31 cellular contexts compared by ENCODE assay signal in the genomic region with DNA sequence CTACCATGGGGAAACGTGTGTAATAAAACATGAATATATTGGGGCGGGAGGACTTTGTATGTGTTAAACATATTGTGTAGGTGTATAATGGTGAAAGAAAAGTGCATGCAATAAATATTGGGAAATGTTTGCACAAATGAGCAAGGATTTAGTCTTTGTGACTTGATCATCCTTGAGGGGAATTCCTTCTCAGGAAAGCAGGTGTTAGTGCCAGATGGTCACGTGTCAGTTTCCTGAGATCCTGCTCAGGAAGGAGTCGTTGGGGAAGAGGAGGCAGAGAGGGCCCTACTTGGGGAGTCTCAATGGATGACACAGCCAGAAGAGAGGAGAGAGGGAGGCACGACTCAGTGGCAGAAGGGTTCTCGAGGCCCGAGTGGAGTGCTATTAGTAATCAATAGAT. TPM values are rescaled to one million over a fixed set of nuclear protein-coding genes. Genes with fewer than 3 reads are reported as not detected.
DNase-seq lines count a peak whose midpoint lies in the region; ATAC-seq and TF ChIP-seq lines count a peak whose summit lies in the region.
"Had no signal": no experiment of that assay in that cellular context is flagged by ENCODE, and none has a peak within 500 bp of the region (broad histone marks: within the 10 kb centered on the region; RNA-seq: fewer than 3 reads in every experiment).

No MANE protein-coding gene starts in this region.

- no peaks in the 10 kb centered on the region for H3K9me3 Mint-ChIP-seq in neural progenitor cell
- H3K9me3 Mint-ChIP-seq: effector memory CD8-positive, alpha-beta T cell; IgD-negative memory B cell; immature natural killer cell; memory B cell; neural crest cell; stimulated activated memory B cell treated with anti-CD40 and anti-IgM and Interleukin-4, amounts not matched to agents 10 μg/mL and 1 μg/mL and 100 μg/mL, for 72 hours; T-helper 2 cell treated with Interferon-gamma antibody and Interleukin-4, amounts not matched to agents 5 μg/mL and 100 μg/mL, for 36 hours had no signal

- no peak for TF ChIP-seq POLR2A in tibial nerve (IDR thresholded peaks at IDR 0.05)

- in situ Hi-C loops in mammary epithelial cell (cut with MboI; ENCODE audit: low sequenced_read_pairs in 2 of 2): no loop called here

- H3K4me2 ChIP-seq in mammary epithelial cell (ENCODE audit: insufficient read depth, low read depth, low read length) (peak overlapping the region; percentile 48), neural progenitor cell (no peak overlapping the region)

- TF ChIP-seq CTCF in mammary epithelial cell (conservative IDR thresholded peaks at IDR 0.05 in 1 of 2, IDR thresholded peaks at IDR 0.05 in 1 of 2; ENCODE audit: extremely low read depth in 1 of 2, insufficient read depth in 1 of 2, low read depth in 1 of 2, low read length in 2 of 2) (no peak), neural progenitor cell (IDR thresholded peaks at IDR 0.05) (no peak), tibial nerve (IDR thresholded peaks at IDR 0.05) (no peak)

- H3K4me1 ChIP-seq in mammary epithelial cell (ENCODE audit: insufficient read depth, low read length) (peaks cover 16% of the 10 kb centered on the region), neural progenitor cell (peaks cover 39% of the 10 kb centered on the region), tibial nerve (no peaks in the 10 kb centered on the region)
- H3K4me1 ChIP-seq: gastroesophageal sphincter had no signal

- WGBS in mammary epithelial cell (ENCODE audit: low coverage, missing lambda C conversion rate): 14% methylated on average over 7 of the region's 7 CpGs
- 85 to 86% methylated on average over 7 of the region's 7 CpGs for WGBS in tibial nerve, 2 donors

- no peak overlapping the region for H3K4me3 Mint-ChIP-seq in neural progenitor cell
- H3K4me3 Mint-ChIP-seq: activated CD8-positive, alpha-beta memory T cell treated with anti-CD3 and anti-CD28 coated beads, Interleukin-2, amount 10 ng/mL, durations not matched to agents 7 days and 5 days; effector memory CD8-positive, alpha-beta T cell; immature natural killer cell; memory B cell; neural crest cell; stimulated activated memory B cell treated with anti-CD40 and anti-IgM and Interleukin-4, amounts not matched to agents 10 μg/mL and 1 μg/mL and 100 μg/mL, for 72 hours; T-helper 2 cell treated with Interferon-gamma antibody and Interleukin-4, amounts not matched to agents 5 μg/mL and 100 μg/mL, for 36 hours had no signal

- no peaks in the 10 kb centered on the region for H3K27me3 Mint-ChIP-seq in neural progenitor cell (ENCODE audit: insufficient read depth, low read depth)
- H3K27me3 Mint-ChIP-seq: activated CD8-positive, alpha-beta memory T cell treated with anti-CD3 and anti-CD28 coated beads, Interleukin-2, amount 10 ng/mL, durations not matched to agents 7 days and 5 days; effector memory CD8-positive, alpha-beta T cell; IgD-negative memory B cell; memory B cell; stimulated activated memory B cell treated with anti-CD40 and anti-IgM and Interleukin-4, amounts not matched to agents 10 μg/mL and 1 μg/mL and 100 μg/mL, for 72 hours had no signal

- peak overlapping the region; percentile 13 for H2AFZ ChIP-seq in mammary epithelial cell (ENCODE audit: low read depth, low read length)
- no peak overlapping the region for H2AFZ ChIP-seq in neural progenitor cell (replicated peaks)

- H3K27ac ChIP-seq in mammary epithelial cell (ENCODE audit: insufficient read depth, low read depth, low read length) (no peak overlapping the region), neural progenitor cell (peak overlapping the region; percentile 61), tibial nerve (no peak overlapping the region)
- H3K27ac ChIP-seq: gastroesophageal sphincter had no signal

- no peak overlapping the region for H3K9ac ChIP-seq in mammary epithelial cell (ENCODE audit: insufficient read depth, low read length)
- H3K9ac ChIP-seq in neural progenitor cell: no peak overlapping the region

- H3K27ac Mint-ChIP-seq in neural progenitor cell: peak overlapping the region; percentile 9
- H3K27ac Mint-ChIP-seq: activated CD8-positive, alpha-beta memory T cell treated with anti-CD3 and anti-CD28 coated beads, Interleukin-2, amount 10 ng/mL, durations not matched to agents 7 days and 5 days; IgD-negative memory B cell; immature natural killer cell; memory B cell; stimulated activated memory B cell treated with anti-CD40 and anti-IgM and Interleukin-4, amounts not matched to agents 10 μg/mL and 1 μg/mL and 100 μg/mL, for 72 hours; T-helper 2 cell treated with Interferon-gamma antibody and Interleukin-4, amounts not matched to agents 5 μg/mL and 100 μg/mL, for 36 hours had no signal

- H3K36me3 ChIP-seq in mammary epithelial cell (ENCODE audit: insufficient read depth, low read length) (peaks cover 3% of the 10 kb centered on the region), neural progenitor cell (no peaks in the 10 kb centered on the region), tibial nerve (no peaks in the 10 kb centered on the region)

- H3K27me3 ChIP-seq in mammary epithelial cell (ENCODE audit: insufficient read depth, low read length) (no peaks in the 10 kb centered on the region), neural progenitor cell (no peaks in the 10 kb centered on the region), tibial nerve (no peaks in the 10 kb centered on the region)
- H3K27me3 ChIP-seq: gastroesophageal sphincter had no signal

- no peaks in the 10 kb centered on the region for H4K20me1 ChIP-seq in mammary epithelial cell (ENCODE audit: insufficient read depth, low read length)
- peaks cover 91% of the 10 kb centered on the region for H4K20me1 ChIP-seq in neural progenitor cell (ENCODE audit: low read depth)

- DNase-seq in NCI-H82 (lab: John Stamatoyannopoulos, UW) (peak; percentile 50), NCI-H82 treated with DMSO at 0.1 percent for 48 hours (lab: John Stamatoyannopoulos, UW; ENCODE audit: unreplicated experiment) (no peak), NCI-H524 treated with DMSO at 0.1 percent for 48 hours (lab: John Stamatoyannopoulos, UW) (peak; percentile 59), mammary epithelial cell (peak; percentile 34), neural progenitor cell (ENCODE audit: low spot score) (no peak), tibial nerve (ENCODE audit: low spot score in 2 of 2) (no peak)
- DNase-seq: 8988T; activated CD4-positive, alpha-beta T cell treated with anti-CD3 and anti-CD28 coated beads for 48 hours; activated CD8-positive, alpha-beta memory T cell treated with anti-CD3 and anti-CD28 coated beads, Interleukin-2, amount 10 ng/mL, durations not matched to agents 7 days and 5 days; activated naive CD4-positive, alpha-beta T cell treated with anti-CD3 and anti-CD28 coated beads, Interleukin-2, amount 50 U/mL, for 16 hours; anterior cingulate cortex; cortex of kidney; effector memory CD8-positive, alpha-beta T cell; EL; hypothalamus; immature natural killer cell; NCI-H1048; NCI-H1694; NCI-H2227 treated with DMSO at 0.1 percent for 48 hours; OCI-M1; stimulated activated CD4-positive, alpha-beta T cell treated with anti-CD3 and anti-CD28 coated beads, Interleukin-4, amount 100 ng/mL, for 24 hours had no signal

- CTCF ChIA-PET in mammary epithelial cell (lab: Charles Lee; ENCODE audit: low non-redundant PET): no interaction called here

- TF ChIP-seq EP300 in tibial nerve (IDR thresholded peaks at IDR 0.05): no peak

- intact Hi-C loops in mammary epithelial cell (cut with micrococcal nuclease): loop anchor here (2.0 kb wide), 1 partner anchor 17 kb away; no protein-coding TSS in a partner anchor

- H3K4me1 Mint-ChIP-seq in neural progenitor cell: peaks cover 71% of the 10 kb centered on the region
- H3K4me1 Mint-ChIP-seq: activated CD8-positive, alpha-beta memory T cell treated with anti-CD3 and anti-CD28 coated beads, Interleukin-2, amount 10 ng/mL, durations not matched to agents 7 days and 5 days had no signal

- H3F3A ChIP-seq in neural progenitor cell (ENCODE audit: low read depth): peaks cover 30% of the 10 kb centered on the region

- no TSS peak for BruUV-seq in mammary epithelial cell (replicated peaks; lab: Mats Ljungman, UMichigan)

- H3K36me3 Mint-ChIP-seq in neural progenitor cell: peaks cover 48% of the 10 kb centered on the region

- dilution Hi-C loops in mammary epithelial cell (cut with HindIII; ENCODE audit: low sequenced_read_pairs): no loop called here

- H3K9me3 ChIP-seq in mammary epithelial cell (replicated peaks; ENCODE audit: insufficient read depth, low read length) (no peaks in the 10 kb centered on the region), neural progenitor cell (ENCODE audit: low read depth) (no peaks in the 10 kb centered on the region), tibial nerve (no peaks in the 10 kb centered on the region)
- H3K9me3 ChIP-seq: gastroesophageal sphincter had no signal

- H3K4me3 ChIP-seq in mammary epithelial cell (replicated peaks in 1 of 3; ENCODE audit: insufficient read depth in 1 of 3, low read depth in 2 of 3, low read length in 3 of 3) (no peak overlapping the region), neural progenitor cell (no peak overlapping the region), tibial nerve (no peak overlapping the region)
- H3K4me3 ChIP-seq: gastroesophageal sphincter had no signal

- ATAC-seq in HG03432 (IDR thresholded peaks at IDR 0.05; ENCODE audit: unreplicated experiment) (no peak), GM19023 (IDR thresholded peaks at IDR 0.05; ENCODE audit: unreplicated experiment) (no peak)
- ATAC-seq: activated CD8-positive, alpha-beta memory T cell treated with anti-CD3 and anti-CD28 coated beads, Interleukin-2, amount 10 ng/mL, durations not matched to agents 7 days and 5 days; effector memory CD8-positive, alpha-beta T cell; gastroesophageal sphincter; sciatic nerve; SK-N-SH treated with all-trans-retinoic acid at 6 μM for 48 hours; stimulated activated memory B cell treated with anti-CD40 and anti-IgM and Interleukin-4, amounts not matched to agents 10 μg/mL and 1 μg/mL and 100 μg/mL, for 72 hours had no signal

- peaks cover 6% of the 10 kb centered on the region for H3K79me2 ChIP-seq in mammary epithelial cell (ENCODE audit: insufficient read depth, low read length)
- peaks cover 95% of the 10 kb centered on the region for H3K79me2 ChIP-seq in neural progenitor cell (ENCODE audit: low read depth)

RNA-seq across cellular contexts. Expression of a gene that starts 53.2 kb away (rescaled TPM):
- total RNA-seq in mammary epithelial cell (10 to 100 TPM; 56.5 to 57.0 TPM), neural progenitor cell (ENCODE audit: low replicate concordance) (92.7 and 96.9 TPM in 2 replicates), tibial nerve (10 to 100 TPM; 11.5 to 18.3 (median 14.2) TPM)
- polyA plus RNA-seq in mammary epithelial cell: 21.9 TPM
- polyA minus RNA-seq in mammary epithelial cell: 109 TPM

Comparison
In these comparisons a context has a peak if more than half of its experiments do, and no peak if none do; other contexts are left out.
1. DNase-seq: peak in NCI-H82 (single experiment), NCI-H524 treated with DMSO at 0.1 percent for 48 hours (single experiment) and mammary epithelial cell (single experiment); none in NCI-H82 treated with DMSO at 0.1 percent for 48 hours (single experiment), neural progenitor cell (single experiment) and tibial nerve (0 of 2).